In genomic region chr1:32462977-32463376, GRCh38 we compare ENCODE assay signal across 3 cellular contexts. TPM values are rescaled to one million over a fixed set of nuclear protein-coding genes. Genes with fewer than 3 reads are reported as not detected.
"Had no signal": no experiment of that assay in that cellular context is flagged by ENCODE, and none has a peak within 500 bp of the region (broad histone marks: within the 10 kb centered on the region; RNA-seq: fewer than 3 reads in every experiment).

No MANE protein-coding gene starts in this region.

RNA-seq across cellular contexts. Expression of gene ZBTB8B, which starts 1.9 kb away (rescaled TPM):
- total RNA-seq: LHCN-M2, MCF 10A, NCI-H460 had no signal
